ENCODE assay signal across 8 cellular contexts in the genomic region with DNA sequence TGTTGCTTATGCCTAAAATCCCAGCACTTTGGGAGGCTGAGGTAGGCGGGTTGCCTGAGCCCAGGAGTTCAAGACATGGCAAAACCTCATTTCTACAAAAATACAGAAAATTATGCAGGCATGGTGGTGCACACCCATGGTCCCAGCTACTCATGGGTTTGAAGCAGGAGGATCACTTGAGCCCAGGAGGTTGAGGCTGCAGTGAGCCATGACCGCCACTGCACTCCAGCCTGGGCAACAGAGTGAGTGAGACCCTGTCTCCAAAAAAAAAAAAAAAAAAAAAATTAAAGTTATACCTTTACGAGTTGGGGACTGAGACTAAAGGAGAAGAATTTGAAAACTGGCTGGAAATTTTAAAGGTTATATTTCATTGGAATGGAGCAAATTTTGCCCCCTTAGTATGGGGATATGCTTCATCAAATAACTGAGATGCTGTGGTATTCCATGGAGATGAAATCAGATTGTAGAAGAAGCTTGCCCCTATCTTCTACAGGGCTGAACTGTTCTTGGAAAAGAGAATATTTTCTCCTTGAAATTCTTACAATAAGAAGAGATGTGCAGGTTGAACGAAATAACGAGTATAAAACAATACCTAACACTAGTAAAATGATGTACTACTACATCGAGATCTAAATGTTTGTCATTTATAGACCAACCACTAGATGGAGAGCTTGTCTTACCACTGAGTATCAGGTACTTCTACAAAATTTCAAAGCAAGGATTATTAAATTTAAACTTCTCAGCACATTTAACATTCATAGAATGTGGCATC. TPM values are rescaled to one million over a fixed set of nuclear protein-coding genes. Genes with fewer than 3 reads are reported as not detected.
DNase-seq lines count a peak whose midpoint lies in the region; ATAC-seq and TF ChIP-seq lines count a peak whose summit lies in the region.

No MANE protein-coding gene starts in this region.

- H3K4me3 Mint-ChIP-seq in activated T-helper 1 cell treated with anti-CD3 and anti-CD28 coated beads, Interleukin-12 subunit alpha, Interleukin-12 subunit beta, Interleukin-2, Interleukin-4 antibody, amounts not matched to agents 30 ng/mL and 10 ng/mL and 1 ng/mL, durations not matched to agents 14 hours and 24 hours and 36 hours: no peak overlapping the region

- no peaks in the 10 kb centered on the region for H3K79me2 ChIP-seq in PC-3 (ENCODE audit: low read length)

- H3K9me2 ChIP-seq in PC-3 (replicated peaks; ENCODE audit: low read length): no peaks in the 10 kb centered on the region

- H3K4me3 ChIP-seq in PC-3 (ENCODE audit: low read length): no peak overlapping the region

- no peak overlapping the region for H3K27ac Mint-ChIP-seq in activated T-helper 1 cell treated with anti-CD3 and anti-CD28 coated beads, Interleukin-12 subunit alpha, Interleukin-12 subunit beta, Interleukin-2, Interleukin-4 antibody, amounts not matched to agents 30 ng/mL and 10 ng/mL and 1 ng/mL, durations not matched to agents 14 hours and 24 hours and 36 hours

- peaks cover 6% of the 10 kb centered on the region for H3K4me1 Mint-ChIP-seq in activated T-helper 1 cell treated with anti-CD3 and anti-CD28 coated beads, Interleukin-12 subunit alpha, Interleukin-12 subunit beta, Interleukin-2, Interleukin-4 antibody, amounts not matched to agents 30 ng/mL and 10 ng/mL and 1 ng/mL, durations not matched to agents 14 hours and 24 hours and 36 hours (ENCODE audit: low read depth)

- no peaks in the 10 kb centered on the region for H3K27me3 Mint-ChIP-seq in activated T-helper 1 cell treated with anti-CD3 and anti-CD28 coated beads, Interleukin-12 subunit alpha, Interleukin-12 subunit beta, Interleukin-2, Interleukin-4 antibody, amounts not matched to agents 30 ng/mL and 10 ng/mL and 1 ng/mL, durations not matched to agents 14 hours and 24 hours and 36 hours (ENCODE audit: insufficient read depth)

- no peaks in the 10 kb centered on the region for H3K9me3 Mint-ChIP-seq in activated T-helper 1 cell treated with anti-CD3 and anti-CD28 coated beads, Interleukin-12 subunit alpha, Interleukin-12 subunit beta, Interleukin-2, Interleukin-4 antibody, amounts not matched to agents 30 ng/mL and 10 ng/mL and 1 ng/mL, durations not matched to agents 14 hours and 24 hours and 36 hours

- no peaks in the 10 kb centered on the region for H3K27me3 ChIP-seq in PC-3 (ENCODE audit: low read length)

- no peaks in the 10 kb centered on the region for H3K9me3 ChIP-seq in PC-3 (ENCODE audit: low read length)

- CTCF ChIA-PET in PC-3 (lab: Charles Lee): no interaction called here

- peak; percentile 79 for TF ChIP-seq CTCF in PC-3 (conservative IDR thresholded peaks at IDR 0.05; ENCODE audit: low read depth, low read length)

- H2AFZ ChIP-seq in PC-3 (ENCODE audit: low read length): no peak overlapping the region

- H4K20me1 ChIP-seq in PC-3 (ENCODE audit: low read length): no peaks in the 10 kb centered on the region

- H3K9ac ChIP-seq in PC-3 (ENCODE audit: low read length): no peak overlapping the region

- intact Hi-C loops in PC-3 (cut with micrococcal nuclease): loop anchor here (1.0 to 5.0 kb wide), 4 partner anchors 84 to 1001 kb away; no protein-coding TSS in a partner anchor
- intact Hi-C loops in activated T-helper 1 cell treated with anti-CD3 and anti-CD28 coated beads, Interleukin-12 subunit alpha, Interleukin-12 subunit beta, Interleukin-2, Interleukin-4 antibody, amounts not matched to agents 30 ng/mL and 10 ng/mL and 1 ng/mL, durations not matched to agents 14 hours and 24 hours and 36 hours (cut with micrococcal nuclease): loop anchor here (1.0 to 10.0 kb wide), 8 partner anchors 146 to 1386 kb away; partner anchors contain the start of genes FMO4, GORAB and KIFAP3

- peaks cover 17% of the 10 kb centered on the region for H3K4me1 ChIP-seq in PC-3 (ENCODE audit: insufficient read depth, low read length)

- ATAC-seq in GM19455 (IDR thresholded peaks at IDR 0.05; ENCODE audit: unreplicated experiment): peak; percentile 82
- peak; percentile 45; the same call in 1 of the 2 replicates for ATAC-seq in PC-3
- ATAC-seq in GM19324 (IDR thresholded peaks at IDR 0.05; ENCODE audit: low FRiP score, unreplicated experiment): no peak

- no peaks in the 10 kb centered on the region for H3F3A ChIP-seq in PC-3 (ENCODE audit: low read length, unreplicated experiment)

- H3K36me3 Mint-ChIP-seq in activated T-helper 1 cell treated with anti-CD3 and anti-CD28 coated beads, Interleukin-12 subunit alpha, Interleukin-12 subunit beta, Interleukin-2, Interleukin-4 antibody, amounts not matched to agents 30 ng/mL and 10 ng/mL and 1 ng/mL, durations not matched to agents 14 hours and 24 hours and 36 hours (ENCODE audit: low read depth): no peaks in the 10 kb centered on the region

- BruUV-seq in PC-3 (replicated peaks; lab: Mats Ljungman, UMichigan): no TSS peak

- H3K36me3 ChIP-seq in PC-3 (ENCODE audit: low read depth, low read length): no peaks in the 10 kb centered on the region

- no peak overlapping the region for H3K4me2 ChIP-seq in PC-3 (ENCODE audit: low read length)

- no peak overlapping the region for H3K27ac ChIP-seq in PC-3 (ENCODE audit: low read length)

- DNase-seq in DMS153 (lab: John Stamatoyannopoulos, UW): peak; percentile 39
- DNase-seq in HT1080 (ENCODE audit: low read depth): peak; percentile 55
- DNase-seq in PC-3: peak; percentile 61
- DNase-seq in dedifferentiated amniotic fluid mesenchymal stem cell (ENCODE audit: extremely low spot score): peak; percentile 63
- DNase-seq in middle frontal gyrus (ENCODE audit: extremely low spot score, low spot score): peak; percentile 24
- no peak for DNase-seq in activated T-helper 1 cell treated with anti-CD3 and anti-CD28 coated beads, Interleukin-12 subunit alpha, Interleukin-12 subunit beta, Interleukin-2, Interleukin-4 antibody, amounts not matched to agents 30 ng/mL and 10 ng/mL and 1 ng/mL, durations not matched to agents 14 hours and 24 hours and 36 hours (ENCODE audit: low spot score)

- POLR2A ChIA-PET in PC-3 (lab: Charles Lee; ENCODE audit: unreplicated experiment): no interaction called here

RNA-seq across cellular contexts. Expression of gene SCYL3, which starts 34.9 kb away (rescaled TPM):
- 3.1 and 3.9 TPM in 2 replicates for total RNA-seq in HT1080 (2014; rRNA removed; shearing (Covaris generic))
- polyA plus RNA-seq in HT1080 (2015; cell fraction: cytosol; rRNA removed): 4.3 and 4.8 TPM in 2 replicates
- 14.9 and 16.2 TPM in 2 replicates for polyA plus RNA-seq in HT1080 (2015; cell fraction: nucleus; rRNA removed)
- total RNA-seq in PC-3 (2014; rRNA removed): 3.1 and 3.6 TPM in 2 replicates
- 11.8 and 12.3 TPM in 2 replicates for total RNA-seq in activated T-helper 1 cell treated with anti-CD3 and anti-CD28 coated beads, Interleukin-12 subunit alpha, Interleukin-12 subunit beta, Interleukin-2, Interleukin-4 antibody, amounts not matched to agents 30 ng/mL and 10 ng/mL and 1 ng/mL, durations not matched to agents 14 hours and 24 hours and 36 hours
